27 cellular contexts compared by ENCODE assay signal in genomic region chr11:57745206-57745605, GRCh38. TPM values are rescaled to one million over a fixed set of nuclear protein-coding genes. Genes with fewer than 3 reads are reported as not detected.
DNase-seq lines count a peak whose midpoint lies in the region; ATAC-seq, FAIRE-seq and TF ChIP-seq lines count a peak whose summit lies in the region.
"Had no signal": no experiment of that assay in that cellular context is flagged by ENCODE, and none has a peak within 500 bp of the region (broad histone marks: within the 10 kb centered on the region; RNA-seq: fewer than 3 reads in every experiment).

No MANE protein-coding gene starts in this region.

- no peak overlapping the region for H2BK12ac ChIP-seq in H1 (ENCODE audit: low read depth, low read length)

- H3K23ac ChIP-seq in H1 (ENCODE audit: insufficient read length): no peak overlapping the region

- H3K27me3 Mint-ChIP-seq in activated CD4-positive, alpha-beta T cell treated with anti-CD3 and anti-CD28 coated beads, Interleukin-2, amount 10 ng/mL, durations not matched to agents 7 days and 5 days: no peaks in the 10 kb centered on the region
- no peaks in the 10 kb centered on the region for H3K27me3 Mint-ChIP-seq in CD14-positive monocyte (ENCODE audit: low read depth in 3 of 3)
- H3K27me3 Mint-ChIP-seq: dendritic cell treated with granulocyte-macrophage colony-stimulating factor and Interleukin-4, amounts not matched to agents 40 ng/mL and 50 ng/mL, for 4 days; type B pancreatic cell had no signal

- H3K27ac ChIP-seq in H1 (ENCODE audit: low read depth, low read length): no peak overlapping the region
- no peak overlapping the region for H3K27ac ChIP-seq in testis
- H3K27ac ChIP-seq: brain microvascular endothelial cell, C4-2B, gastrocnemius medialis, pancreas had no signal

- DNase-seq in activated CD4-positive, alpha-beta T cell treated with anti-CD3 and anti-CD28 coated beads, Interleukin-2, amount 10 ng/mL, durations not matched to agents 7 days and 5 days: no peak
- DNase-seq in activated CD4-positive, alpha-beta T cell treated with anti-CD3 and anti-CD28 coated beads for 4 hours: no peak
- DNase-seq in H1 (ENCODE audit: low read depth in 1 of 2, low spot score in 2 of 2) (no peak), NCI-H345 treated with DMSO at 0.1 percent for 48 hours (lab: John Stamatoyannopoulos, UW; ENCODE audit: unreplicated experiment) (no peak), testis (no peak), CD14-positive monocyte (ENCODE audit: low spot score) (no peak)
- no peak for DNase-seq in stimulated activated effector memory CD8-positive, alpha-beta T cell treated with anti-CD3 and anti-CD28 coated beads, Interleukin-12 subunit alpha, Interleukin-12 subunit beta, amount 100 ng/mL, for 72 hours (ENCODE audit: low spot score in 2 of 2)
- DNase-seq: activated gamma-delta T cell; brain microvascular endothelial cell; DMS79 treated with DMSO at 0.1 percent for 48 hours; gastrocnemius medialis; left colon; NCI-H1417; NCI-H2171; NK-92 treated with Interleukin-12 subunit alpha and Interleukin-12 subunit beta, amount 100 ng/mL, for 24 hours; pancreas; RPMI8226; stimulated activated CD4-positive, alpha-beta T cell treated with anti-CD3 and anti-CD28 coated beads, Interleukin-2, amount 100 ng/mL, for 48 hours had no signal

- no peak for FAIRE-seq in H1 (lab: Jason Lieb, UNC)
- FAIRE-seq: A204.1, pancreas had no signal

- H3K4me1 ChIP-seq in H1 (replicated peaks in 1 of 4; ENCODE audit: control insufficient read depth in 3 of 4, insufficient read depth in 4 of 4, low read length in 3 of 4) (peaks cover 0 to 9% (median 3%) of the 10 kb centered on the region in 4 experiments; a peak in 4 of 7 replicates), testis (peaks cover 11% of the 10 kb centered on the region)

- CTCF ChIA-PET in activated CD4-positive, alpha-beta T cell treated with anti-CD3 and anti-CD28 coated beads, Interleukin-2, amount 10 ng/mL, durations not matched to agents 7 days and 5 days (lab: Charles Lee): interaction anchor here (1.0 to 1.7 kb wide), 3 partner anchors 22 to 65 kb away, joined by 3 read pairs; no protein-coding TSS in a partner anchor
- CTCF ChIA-PET in H1 (lab: Charles Lee; ENCODE audit: partially characterized antibody): interaction anchor here (1.1 to 12.1 kb wide), 6 partner anchors 13 to 779 kb away, joined by 3 to 182 read pairs (median 7); no protein-coding TSS in a partner anchor

- no peak overlapping the region for H2BK15ac ChIP-seq in H1 (ENCODE audit: low read length)

- H4K91ac ChIP-seq in H1 (replicated peaks; ENCODE audit: insufficient read length, low read length): no peak overlapping the region

- no peak overlapping the region for H3K4me3 Mint-ChIP-seq in activated CD4-positive, alpha-beta T cell treated with anti-CD3 and anti-CD28 coated beads, Interleukin-2, amount 10 ng/mL, durations not matched to agents 7 days and 5 days
- no peak overlapping the region for H3K4me3 Mint-ChIP-seq in stimulated activated effector memory CD8-positive, alpha-beta T cell treated with anti-CD3 and anti-CD28 coated beads, Interleukin-12 subunit alpha, Interleukin-12 subunit beta, amount 100 ng/mL, for 72 hours
- no peak overlapping the region for H3K4me3 Mint-ChIP-seq in CD14-positive monocyte
- H3K4me3 Mint-ChIP-seq: dendritic cell treated with granulocyte-macrophage colony-stimulating factor and Interleukin-4, amounts not matched to agents 40 ng/mL and 50 ng/mL, for 4 days had no signal

- H2BK20ac ChIP-seq in H1 (ENCODE audit: low read length): no peak overlapping the region

- no peak overlapping the region for H2AK5ac ChIP-seq in H1 (ENCODE audit: low read depth, low read length)

- no peak overlapping the region for H3K18ac ChIP-seq in H1 (ENCODE audit: extremely low read depth, low read length)

- H3K36me3 Mint-ChIP-seq in activated CD4-positive, alpha-beta T cell treated with anti-CD3 and anti-CD28 coated beads, Interleukin-2, amount 10 ng/mL, durations not matched to agents 7 days and 5 days (ENCODE audit: low read depth): peaks cover 41% of the 10 kb centered on the region
- H3K36me3 Mint-ChIP-seq in stimulated activated effector memory CD8-positive, alpha-beta T cell treated with anti-CD3 and anti-CD28 coated beads, Interleukin-12 subunit alpha, Interleukin-12 subunit beta, amount 100 ng/mL, for 72 hours: peaks cover 90% of the 10 kb centered on the region
- peaks cover 41 to 43% of the 10 kb centered on the region in 2 donors for H3K36me3 Mint-ChIP-seq in CD14-positive monocyte

- H3K23me2 ChIP-seq in H1 (ENCODE audit: low read depth, low read length): no peaks in the 10 kb centered on the region; the same call in 1 of the 2 replicates

- peaks cover 39% of the 10 kb centered on the region for H3K4me1 Mint-ChIP-seq in activated CD4-positive, alpha-beta T cell treated with anti-CD3 and anti-CD28 coated beads, Interleukin-2, amount 10 ng/mL, durations not matched to agents 7 days and 5 days
- peaks cover 51% of the 10 kb centered on the region for H3K4me1 Mint-ChIP-seq in stimulated activated effector memory CD8-positive, alpha-beta T cell treated with anti-CD3 and anti-CD28 coated beads, Interleukin-12 subunit alpha, Interleukin-12 subunit beta, amount 100 ng/mL, for 72 hours
- H3K4me1 Mint-ChIP-seq in CD14-positive monocyte: peaks cover 14% of the 10 kb centered on the region

- H3K4me2 ChIP-seq in H1 (ENCODE audit: insufficient read depth in 1 of 2, low read depth in 2 of 2, low read length in 2 of 2): no peak overlapping the region

- H2AFZ ChIP-seq in H1 (ENCODE audit: low read length): no peak overlapping the region

- no peak overlapping the region for H2BK120ac ChIP-seq in H1 (replicated peaks; ENCODE audit: low read depth, low read length)

- intact Hi-C loops in testis (cut with DNase I; ENCODE audit: low total_unique reads): loop anchor here (10.0 kb wide), 1 partner anchor 60 kb away; no protein-coding TSS in a partner anchor
- intact Hi-C loops in CD14-positive monocyte (cut with micrococcal nuclease): no loop called here

- H3K4me3 ChIP-seq in H1 (ENCODE audit: extremely low read depth in 1 of 4, insufficient read depth in 2 of 4, low read depth in 3 of 4, low read length in 4 of 4): no peak overlapping the region
- H3K4me3 ChIP-seq in testis: no peak overlapping the region
- H3K4me3 ChIP-seq: gastrocnemius medialis, pancreas had no signal

- peaks cover 0 to 14% of the 10 kb centered on the region in 2 experiments; a peak in 3 of 4 replicates for H3K79me2 ChIP-seq in H1 (ENCODE audit: control insufficient read depth in 1 of 2, insufficient read depth in 2 of 2, low read length in 2 of 2)

- no peak overlapping the region for H3K4ac ChIP-seq in H1 (replicated peaks; ENCODE audit: insufficient read length, low read depth, low read length)

- no peak overlapping the region for H3K9ac ChIP-seq in H1 (replicated peaks in 1 of 4; ENCODE audit: extremely low read depth in 1 of 4, low read depth in 3 of 4, low read length in 3 of 4)

- WGBS in H1 (ENCODE audit: extremely low coverage in 1 of 2, insufficient coverage in 1 of 2, insufficient read length in 1 of 2, insufficient replicate concordance in 2 of 2, low coverage in 1 of 2, low lambda C conversion rate in 2 of 2, missing lambda C conversion rate in 1 of 2), 2 experiments: 97% methylated on average over 5 of the region's 5 CpGs; no CpG with 5 or more reads in 1 of the 2 experiments
- WGBS in testis, 2 donors: 82 to 91% methylated on average over 5 of the region's 5 CpGs

- TF ChIP-seq CTCF in H1 (IDR thresholded peaks at IDR 0.05; ENCODE audit: control extremely low read depth in 1 of 3, insufficient read depth in 1 of 3, low read depth in 1 of 3, low read length in 3 of 3) (no peak), testis (IDR thresholded peaks at IDR 0.05) (no peak), CD14-positive monocyte (IDR thresholded peaks at IDR 0.05) (no peak)

- H3K27ac Mint-ChIP-seq in activated CD4-positive, alpha-beta T cell treated with anti-CD3 and anti-CD28 coated beads, Interleukin-2, amount 10 ng/mL, durations not matched to agents 7 days and 5 days: peak overlapping the region; percentile 60
- peak overlapping the region; percentile 85 for H3K27ac Mint-ChIP-seq in stimulated activated effector memory CD8-positive, alpha-beta T cell treated with anti-CD3 and anti-CD28 coated beads, Interleukin-12 subunit alpha, Interleukin-12 subunit beta, amount 100 ng/mL, for 72 hours
- peak overlapping the region in 3 of 7 donors; percentile 21 to 71 (median 28) for H3K27ac Mint-ChIP-seq in CD14-positive monocyte
- H3K27ac Mint-ChIP-seq: dendritic cell treated with granulocyte-macrophage colony-stimulating factor and Interleukin-4, amounts not matched to agents 40 ng/mL and 50 ng/mL, for 4 days; type B pancreatic cell had no signal

- H3K9me3 Mint-ChIP-seq in activated CD4-positive, alpha-beta T cell treated with anti-CD3 and anti-CD28 coated beads, Interleukin-2, amount 10 ng/mL, durations not matched to agents 7 days and 5 days: no peaks in the 10 kb centered on the region
- no peaks in the 10 kb centered on the region for H3K9me3 Mint-ChIP-seq in stimulated activated effector memory CD8-positive, alpha-beta T cell treated with anti-CD3 and anti-CD28 coated beads, Interleukin-12 subunit alpha, Interleukin-12 subunit beta, amount 100 ng/mL, for 72 hours
- H3K9me3 Mint-ChIP-seq in CD14-positive monocyte: no peaks in the 10 kb centered on the region
- H3K9me3 Mint-ChIP-seq: dendritic cell treated with granulocyte-macrophage colony-stimulating factor and Interleukin-4, amounts not matched to agents 40 ng/mL and 50 ng/mL, for 4 days; type B pancreatic cell had no signal

- POLR2A ChIA-PET in activated CD4-positive, alpha-beta T cell treated with anti-CD3 and anti-CD28 coated beads, Interleukin-2, amount 10 ng/mL, durations not matched to agents 7 days and 5 days (lab: Charles Lee): interaction anchor here (0.6 kb wide), 1 partner anchor 15 kb away, joined by 4 read pairs; no protein-coding TSS in a partner anchor
- POLR2A ChIA-PET in H1 (lab: Charles Lee; ENCODE audit: partially characterized antibody): interaction anchor here (0.6 to 5.8 kb wide), 10 partner anchors 10 to 90 kb away, joined by 3 to 30 read pairs (median 4); partner anchors contain the start of genes MED19 and TMX2

- H3K79me1 ChIP-seq in H1 (ENCODE audit: low read depth, low read length): no peaks in the 10 kb centered on the region; the same call in 1 of the 2 replicates

- no peak for TF ChIP-seq POLR2A in H1 (IDR thresholded peaks at IDR 0.05; ENCODE audit: control extremely low read depth in 1 of 2, low read depth in 2 of 2, low read length in 2 of 2)
- TF ChIP-seq POLR2A in testis (IDR thresholded peaks at IDR 0.05): no peak

- no peaks in the 10 kb centered on the region for H3K9me3 ChIP-seq in H1 (ENCODE audit: insufficient read depth in 2 of 2, low read depth in 1 of 2, low read length in 1 of 2)
- no peaks in the 10 kb centered on the region for H3K9me3 ChIP-seq in testis
- H3K9me3 ChIP-seq: gastrocnemius medialis, pancreas had no signal

- no peak for TF ChIP-seq RAD21 in H1 (IDR thresholded peaks at IDR 0.05 in 1 of 2, conservative IDR thresholded peaks at IDR 0.05 in 1 of 2; ENCODE audit: low read depth in 2 of 2, low read length in 2 of 2)

- no peak overlapping the region for H3K14ac ChIP-seq in H1 (ENCODE audit: insufficient read length)

- no peak for TF ChIP-seq EP300 in H1 (IDR thresholded peaks at IDR 0.05; ENCODE audit: borderline replicate concordance in 1 of 2, low read depth in 2 of 2, low read length in 2 of 2)

- H4K8ac ChIP-seq in H1 (ENCODE audit: extremely low read depth, insufficient read depth, low read length): no peak overlapping the region

- H3K27me3 ChIP-seq in H1 (replicated peaks in 1 of 4; ENCODE audit: control insufficient read depth in 3 of 4, extremely low read depth in 1 of 4, insufficient read depth in 3 of 4, low read length in 3 of 4) (no peaks in the 10 kb centered on the region), testis (no peaks in the 10 kb centered on the region)
- H3K27me3 ChIP-seq: brain microvascular endothelial cell, gastrocnemius medialis, pancreas had no signal

- no peak overlapping the region for H2BK5ac ChIP-seq in H1 (ENCODE audit: low read depth, low read length)

- peaks cover 0 to 1% of the 10 kb centered on the region in 2 experiments for H4K20me1 ChIP-seq in H1 (replicated peaks in 1 of 2; ENCODE audit: control insufficient read depth in 1 of 2, insufficient read depth in 2 of 2, low read length in 2 of 2)

- no peak overlapping the region for H3K56ac ChIP-seq in H1 (replicated peaks; ENCODE audit: insufficient read length, low read depth, low read length)

- H3K36me3 ChIP-seq in H1 (ENCODE audit: control insufficient read depth in 2 of 4, insufficient read depth in 4 of 4, low read length in 3 of 4): peaks cover 6 to 30% (median 15%) of the 10 kb centered on the region in 4 experiments
- H3K36me3 ChIP-seq in testis (ENCODE audit: low read depth, missing control alignments): no peaks in the 10 kb centered on the region

- H4K5ac ChIP-seq in H1 (ENCODE audit: insufficient read length, low read depth, low read length): no peak overlapping the region

- ATAC-seq in stimulated activated effector memory CD8-positive, alpha-beta T cell treated with anti-CD3 and anti-CD28 coated beads, Interleukin-12 subunit alpha, Interleukin-12 subunit beta, amount 100 ng/mL, for 72 hours: no peak
- ATAC-seq: gastrocnemius medialis, left colon, pancreas had no signal

RNA-seq across cellular contexts. Expression of gene SELENOH, which starts 3.9 kb away (rescaled TPM):
- 100 to 1,000 TPM; 129 to 181 TPM for total RNA-seq in activated CD4-positive, alpha-beta T cell treated with anti-CD3 and anti-CD28 coated beads, Interleukin-2, amount 10 ng/mL, durations not matched to agents 7 days and 5 days
- 115 TPM for polyA plus RNA-seq in PFSK-1 (2012; ENCODE audit: insufficient read length, low read depth)
- 242 and 243 TPM in 2 replicates for total RNA-seq in H1 (2021; fragmentation: NEBNext Ultra II Directional; extraction: Animal tissue kit (Norgen Biotek cat#: 25700))
- polyA plus RNA-seq in H1 (2011; rRNA removed) (264 and 326 TPM in 2 replicates), testis (ENCODE audit: insufficient read depth, low read depth, low replicate concordance) (71.3 TPM), CD14-positive monocyte (100 to 1,000 TPM; 206 to 260 TPM)
- polyA plus RNA-seq in H1 (2011; cell fraction: cytosol; rRNA removed): 291 TPM
- polyA plus RNA-seq in H1 (2011; cell fraction: nucleus; rRNA removed): 115 TPM
- 203 to 240 TPM (median 210 TPM) in 4 replicates for polyA plus RNA-seq in H1 (2012, experiment 1 of 2)
- 474 TPM for polyA plus RNA-seq in H1 (2012, experiment 2 of 2)
- polyA plus RNA-seq in H1 (2013, experiment 1 of 2): 350 TPM
- 357 TPM for polyA plus RNA-seq in H1 (2013, experiment 2 of 2)
- polyA minus RNA-seq in H1 (2011; rRNA and poly(A)+ RNA removed): 11.8 and 12.3 TPM in 2 replicates
- polyA minus RNA-seq in H1 (2011; cell fraction: cytosol; rRNA and poly(A)+ RNA removed): 44.0 TPM
- 61.7 TPM for polyA minus RNA-seq in H1 (2011; cell fraction: nucleus; rRNA and poly(A)+ RNA removed)
- 100 to 1,000 TPM; 157 to 222 TPM for total RNA-seq in testis

RNA-seq across cellular contexts. Expression of gene BTBD18, which starts 6.4 kb away (rescaled TPM):
- not detected for total RNA-seq in activated CD4-positive, alpha-beta T cell treated with anti-CD3 and anti-CD28 coated beads, Interleukin-2, amount 10 ng/mL, durations not matched to agents 7 days and 5 days
- polyA plus RNA-seq in PFSK-1 (2012; ENCODE audit: insufficient read length, low read depth): not detected
- not detected in 2 replicates for total RNA-seq in H1 (2021; fragmentation: NEBNext Ultra II Directional; extraction: Animal tissue kit (Norgen Biotek cat#: 25700))
- polyA plus RNA-seq in H1 (2011; rRNA removed) (0.03 TPM in 2 replicates), testis (ENCODE audit: insufficient read depth, low read depth, low replicate concordance) (2.8 TPM), CD14-positive monocyte (under 1 TPM in 1 of 2 donors, not detected in 1; 0.10 TPM)
- polyA plus RNA-seq in H1 (2011; cell fraction: cytosol; rRNA removed): 0.03 TPM
- 0.07 TPM for polyA plus RNA-seq in H1 (2011; cell fraction: nucleus; rRNA removed)
- 0.10 to 0.19 TPM (median 0.14 TPM) in 4 replicates for polyA plus RNA-seq in H1 (2012, experiment 1 of 2)
- not detected for polyA plus RNA-seq in H1 (2012, experiment 2 of 2)
- 0.02 TPM for polyA plus RNA-seq in H1 (2013, experiment 1 of 2)
- 0.02 TPM for polyA plus RNA-seq in H1 (2013, experiment 2 of 2)
- polyA minus RNA-seq in H1 (2011; rRNA and poly(A)+ RNA removed): 0.16 TPM in 1 of 2 replicates, not detected in the other
- polyA minus RNA-seq in H1 (2011; cell fraction: cytosol; rRNA and poly(A)+ RNA removed): not detected
- polyA minus RNA-seq in H1 (2011; cell fraction: nucleus; rRNA and poly(A)+ RNA removed): not detected
- total RNA-seq in testis: 1 to 10 TPM; 3.1 to 7.2 TPM
- total RNA-seq: activated CD8-positive, alpha-beta memory T cell treated with anti-CD3 and anti-CD28 coated beads for 36 hours; epithelial cell of proximal tubule; gastrocnemius medialis; left colon; mucosa of gallbladder; pancreas; skeletal muscle tissue had no signal

RNA-seq across cellular contexts. Expression of gene CTNND1, which starts 16.4 kb away (rescaled TPM):
- 1 to 10 TPM; 5.1 TPM for total RNA-seq in activated CD4-positive, alpha-beta T cell treated with anti-CD3 and anti-CD28 coated beads, Interleukin-2, amount 10 ng/mL, durations not matched to agents 7 days and 5 days
- polyA plus RNA-seq in PFSK-1 (2012; ENCODE audit: insufficient read length, low read depth): 31.7 TPM
- total RNA-seq in H1 (2021; fragmentation: NEBNext Ultra II Directional; extraction: Animal tissue kit (Norgen Biotek cat#: 25700)): 164 and 167 TPM in 2 replicates
- 91.9 and 97.8 TPM in 2 replicates for polyA plus RNA-seq in H1 (2011; rRNA removed)
- polyA plus RNA-seq in H1 (2011; cell fraction: cytosol; rRNA removed): 119 TPM
- polyA plus RNA-seq in H1 (2011; cell fraction: nucleus; rRNA removed): 203 TPM
- polyA plus RNA-seq in H1 (2012, experiment 1 of 2): 98.0 to 128 TPM (median 110 TPM) in 4 replicates
- polyA plus RNA-seq in H1 (2012, experiment 2 of 2): 19.8 TPM
- 77.4 TPM for polyA plus RNA-seq in H1 (2013, experiment 1 of 2)
- 75.8 TPM for polyA plus RNA-seq in H1 (2013, experiment 2 of 2)
- 479 and 501 TPM in 2 replicates for polyA minus RNA-seq in H1 (2011; rRNA and poly(A)+ RNA removed)
- 156 TPM for polyA minus RNA-seq in H1 (2011; cell fraction: cytosol; rRNA and poly(A)+ RNA removed)
- polyA minus RNA-seq in H1 (2011; cell fraction: nucleus; rRNA and poly(A)+ RNA removed): 148 TPM
- total RNA-seq in testis: 100 to 1,000 TPM; 178 to 227 TPM
- polyA plus RNA-seq in testis (ENCODE audit: insufficient read depth, low read depth, low replicate concordance): 134 TPM
- polyA plus RNA-seq in CD14-positive monocyte: 10 to 100 TPM; 10.8 to 13.7 TPM

RNA-seq across cellular contexts. Expression of gene TMX2, which starts 32.8 kb away (rescaled TPM):
- total RNA-seq in activated CD4-positive, alpha-beta T cell treated with anti-CD3 and anti-CD28 coated beads, Interleukin-2, amount 10 ng/mL, durations not matched to agents 7 days and 5 days: 10 to 100 TPM; 62.9 to 74.2 TPM
- polyA plus RNA-seq in PFSK-1 (2012; ENCODE audit: insufficient read length, low read depth): 80.4 TPM
- 100.0 and 104 TPM in 2 replicates for total RNA-seq in H1 (2021; fragmentation: NEBNext Ultra II Directional; extraction: Animal tissue kit (Norgen Biotek cat#: 25700))
- 65.3 and 70.4 TPM in 2 replicates for polyA plus RNA-seq in H1 (2011; rRNA removed)
- polyA plus RNA-seq in H1 (2011; cell fraction: cytosol; rRNA removed): 79.7 TPM
- polyA plus RNA-seq in H1 (2011; cell fraction: nucleus; rRNA removed): 117 TPM
- 93.1 to 113 TPM (median 98.2 TPM) in 4 replicates for polyA plus RNA-seq in H1 (2012, experiment 1 of 2)
- polyA plus RNA-seq in H1 (2012, experiment 2 of 2): 105 TPM
- polyA plus RNA-seq in H1 (2013, experiment 1 of 2): 147 TPM
- 167 TPM for polyA plus RNA-seq in H1 (2013, experiment 2 of 2)
- 155 and 165 TPM in 2 replicates for polyA minus RNA-seq in H1 (2011; rRNA and poly(A)+ RNA removed)
- 69.8 TPM for polyA minus RNA-seq in H1 (2011; cell fraction: cytosol; rRNA and poly(A)+ RNA removed)
- 65.3 TPM for polyA minus RNA-seq in H1 (2011; cell fraction: nucleus; rRNA and poly(A)+ RNA removed)
- 10 to 100 TPM; 73.3 to 85.9 TPM for total RNA-seq in testis
- 88.6 TPM for polyA plus RNA-seq in testis (ENCODE audit: insufficient read depth, low read depth, low replicate concordance)
- 10 to 100 TPM; 52.9 to 71.6 TPM for polyA plus RNA-seq in CD14-positive monocyte

RNA-seq across cellular contexts. Expression of gene MED19, which starts 33.2 kb away (rescaled TPM):
- 10 to 100 TPM; 11.8 to 12.2 TPM for total RNA-seq in activated CD4-positive, alpha-beta T cell treated with anti-CD3 and anti-CD28 coated beads, Interleukin-2, amount 10 ng/mL, durations not matched to agents 7 days and 5 days
- polyA plus RNA-seq in PFSK-1 (2012; ENCODE audit: insufficient read length, low read depth): 50.4 TPM
- 19.4 and 20.5 TPM in 2 replicates for total RNA-seq in H1 (2021; fragmentation: NEBNext Ultra II Directional; extraction: Animal tissue kit (Norgen Biotek cat#: 25700))
- 35.4 and 49.3 TPM in 2 replicates for polyA plus RNA-seq in H1 (2011; rRNA removed)
- polyA plus RNA-seq in H1 (2011; cell fraction: cytosol; rRNA removed): 25.1 TPM
- 15.8 TPM for polyA plus RNA-seq in H1 (2011; cell fraction: nucleus; rRNA removed)
- polyA plus RNA-seq in H1 (2012, experiment 1 of 2): 15.3 to 18.0 TPM (median 16.8 TPM) in 4 replicates
- 23.2 TPM for polyA plus RNA-seq in H1 (2012, experiment 2 of 2)
- 33.4 TPM for polyA plus RNA-seq in H1 (2013, experiment 1 of 2)
- polyA plus RNA-seq in H1 (2013, experiment 2 of 2): 30.4 TPM
- polyA minus RNA-seq in H1 (2011; rRNA and poly(A)+ RNA removed): 7.3 and 8.2 TPM in 2 replicates
- 4.3 TPM for polyA minus RNA-seq in H1 (2011; cell fraction: cytosol; rRNA and poly(A)+ RNA removed)
- polyA minus RNA-seq in H1 (2011; cell fraction: nucleus; rRNA and poly(A)+ RNA removed): 10.6 TPM
- 10 to 100 TPM; 49.9 to 52.3 TPM for total RNA-seq in testis
- 48.3 TPM for polyA plus RNA-seq in testis (ENCODE audit: insufficient read depth, low read depth, low replicate concordance)
- 10 to 100 TPM in 1 of 2 donors, 1 to 10 TPM in 1; 9.2 to 11.3 TPM for polyA plus RNA-seq in CD14-positive monocyte

Comparison
In these comparisons a context has a peak if more than half of its experiments do, and no peak if none do; other contexts are left out.
1. RNA of gene CTNND1, which starts 16.4 kb away (total RNA-seq): 178 to 227 TPM in testis and 164 to 167 TPM in H1; 5.1 TPM in activated CD4-positive, alpha-beta T cell treated with anti-CD3 and anti-CD28 coated beads, Interleukin-2, amount 10 ng/mL, durations not matched to agents 7 days and 5 days; every median in the first group is over 10 times any median in the second.